ENCODE assay signal across 11 cellular contexts in the genomic region with DNA sequence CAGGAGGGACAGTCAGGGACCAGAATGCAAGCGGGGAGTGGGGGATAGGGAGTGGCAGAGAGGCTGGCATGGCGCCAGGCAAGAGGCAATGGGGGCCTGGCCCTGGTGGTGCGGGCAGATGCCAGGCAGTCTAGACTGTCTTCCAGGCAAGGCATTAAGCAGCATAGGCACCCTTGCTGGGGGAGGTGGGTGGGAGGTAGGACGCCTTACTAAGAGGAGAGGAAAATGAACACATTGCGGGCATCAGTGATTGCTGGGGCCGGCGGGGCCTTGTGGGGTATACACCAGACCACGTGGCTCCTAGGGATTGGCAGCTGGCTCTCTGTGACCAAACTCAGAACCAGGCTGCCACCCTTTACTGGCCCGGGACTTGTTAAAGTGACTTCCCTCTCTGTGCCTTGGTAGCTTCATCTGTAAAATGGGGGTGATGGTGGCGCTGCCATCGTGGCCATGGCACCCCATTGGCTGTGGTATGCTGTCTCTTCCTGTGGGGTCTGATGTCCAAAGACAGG. TPM values are rescaled to one million over a fixed set of nuclear protein-coding genes. Genes with fewer than 3 reads are reported as not detected.
DNase-seq lines count a peak whose midpoint lies in the region; ATAC-seq and TF ChIP-seq lines count a peak whose summit lies in the region.
"Had no signal": no experiment of that assay in that cellular context is flagged by ENCODE, and none has a peak within 500 bp of the region (broad histone marks: within the 10 kb centered on the region; RNA-seq: fewer than 3 reads in every experiment).

No MANE protein-coding gene starts in this region.

- no peak overlapping the region for H4K91ac ChIP-seq in mesenchymal stem cell (ENCODE audit: low read length)

- H3K27me3 ChIP-seq in left ventricle myocardium inferior (ENCODE audit: low read depth) (no peaks in the 10 kb centered on the region), mesenchymal stem cell (ENCODE audit: control insufficient read depth in 1 of 2, insufficient read depth in 1 of 2, low read length in 2 of 2) (no peaks in the 10 kb centered on the region), SK-N-SH (ENCODE audit: insufficient read depth) (no peaks in the 10 kb centered on the region)

- no peak for ATAC-seq in Right ventricle myocardium superior (ENCODE audit: poor library complexity)
- ATAC-seq in activated naive CD4-positive, alpha-beta T cell treated with anti-CD3 and anti-CD28 coated beads, Interleukin-2, amount 50 U/mL, for 72 hours, result no peak
- ATAC-seq in HG03378 (IDR thresholded peaks at IDR 0.05; ENCODE audit: unreplicated experiment), result no peak
- ATAC-seq: activated T-cell treated with anti-CD3 and anti-CD28 coated beads, Interleukin-2, amount 50 U/mL, for 4 hours had no signal

- CTCF ChIA-PET in SK-N-SH (lab: Yijun Ruan, JAX), result interaction anchor here (0.6 to 7.9 kb wide), 4 partner anchors 15 to 101 kb away, joined by 3 to 74 read pairs (median 16); partner anchors contain the start of gene DNM2

- H3K14ac ChIP-seq in mesenchymal stem cell (ENCODE audit: low read length in 2 of 2), result no peak overlapping the region

- no peak overlapping the region for H2AFZ ChIP-seq in mesenchymal stem cell (ENCODE audit: low read depth, low read length)
- no peak overlapping the region for H2AFZ ChIP-seq in SK-N-SH (ENCODE audit: low read depth)

- H4K8ac ChIP-seq in mesenchymal stem cell (ENCODE audit: low read length), result no peak overlapping the region

- peaks cover 7 to 27% of the 10 kb centered on the region in 2 donors for H3K36me3 Mint-ChIP-seq in activated naive CD4-positive, alpha-beta T cell treated with anti-CD3 and anti-CD28 coated beads, Interleukin-2, amount 50 U/mL, for 72 hours
- peaks cover 9% of the 10 kb centered on the region for H3K36me3 Mint-ChIP-seq in type B pancreatic cell

- DNase-seq in left ventricle myocardium inferior, result no peak
- DNase-seq in Right ventricle myocardium superior, result no peak
- DNase-seq in activated naive CD4-positive, alpha-beta T cell treated with anti-CD3 and anti-CD28 coated beads, Interleukin-2, amount 50 U/mL, for 72 hours (ENCODE audit: low spot score in 2 of 2), result no peak
- DNase-seq in mesenchymal stem cell, result no peak
- no peak for DNase-seq in type B pancreatic cell (ENCODE audit: extremely low spot score, unreplicated experiment)
- DNase-seq in SK-N-SH, result no peak
- no peak for DNase-seq in AML-193 (lab: John Stamatoyannopoulos, UW)
- DNase-seq: activated T-cell treated with anti-CD3 and anti-CD28 coated beads, Interleukin-2, amount 50 U/mL, for 4 hours; cortex of kidney; NCI-H774 had no signal

- no peaks in the 10 kb centered on the region for H3K9me2 ChIP-seq in SK-N-SH

- TF ChIP-seq RAD21 in SK-N-SH (IDR thresholded peaks at IDR 0.05; ENCODE audit: low read length), result no peak

- no peak overlapping the region for H3K4me2 ChIP-seq in mesenchymal stem cell (ENCODE audit: low read length, poor library complexity, severe bottlenecking)
- H3K4me2 ChIP-seq in SK-N-SH, result no peak overlapping the region

- H3K36me3 ChIP-seq in left ventricle myocardium inferior, result peaks cover 9% of the 10 kb centered on the region
- H3K36me3 ChIP-seq in mesenchymal stem cell (ENCODE audit: control insufficient read depth in 1 of 2, insufficient read depth in 2 of 2, low read depth in 1 of 2, low read length in 2 of 2), result peaks cover 42 to 44% of the 10 kb centered on the region in 2 experiments
- peaks cover 4 to 5% of the 10 kb centered on the region in 2 experiments for H3K36me3 ChIP-seq in SK-N-SH (replicated peaks in 1 of 2; ENCODE audit: control insufficient read depth in 1 of 2, insufficient read depth in 2 of 2, low read length in 1 of 2)

- peaks cover 15% of the 10 kb centered on the region for H3K4me1 Mint-ChIP-seq in type B pancreatic cell (ENCODE audit: unreplicated experiment)

- TF ChIP-seq EP300 in SK-N-SH (IDR thresholded peaks at IDR 0.05; ENCODE audit: borderline replicate concordance in 1 of 2, low read depth in 1 of 2, low read length in 1 of 2), result no peak

- no peak overlapping the region for H3K4me3 Mint-ChIP-seq in type B pancreatic cell
- H3K4me3 Mint-ChIP-seq: activated T-cell treated with anti-CD3 and anti-CD28 coated beads, Interleukin-2, amount 50 U/mL, for 4 hours had no signal

- no peak overlapping the region for H2BK15ac ChIP-seq in mesenchymal stem cell (ENCODE audit: low read depth, poor library complexity, severe bottlenecking)

- no peak overlapping the region for H2BK120ac ChIP-seq in mesenchymal stem cell (ENCODE audit: low read depth, low read length)

- no peak for TF ChIP-seq CTCF in left ventricle myocardium inferior (IDR thresholded peaks at IDR 0.05; ENCODE audit: borderline replicate concordance)
- no peak for TF ChIP-seq CTCF in type B pancreatic cell (conservative IDR thresholded peaks at IDR 0.05)
- no peak for TF ChIP-seq CTCF in SK-N-SH (IDR thresholded peaks at IDR 0.05)

- H3K18ac ChIP-seq in mesenchymal stem cell (ENCODE audit: low read depth in 1 of 2, low read length in 2 of 2), result no peak overlapping the region

- H2BK5ac ChIP-seq in mesenchymal stem cell (ENCODE audit: low read depth, low read length, poor library complexity, severe bottlenecking), result no peak overlapping the region

- H3K23ac ChIP-seq in mesenchymal stem cell (ENCODE audit: low read length in 2 of 2), result no peak overlapping the region

- no peak overlapping the region for H2BK12ac ChIP-seq in mesenchymal stem cell (ENCODE audit: low read length in 2 of 2)

- H3K9ac ChIP-seq in mesenchymal stem cell (ENCODE audit: low read length) (no peak overlapping the region), SK-N-SH (no peak overlapping the region)

- H3K4me1 ChIP-seq in left ventricle myocardium inferior (peaks cover 100% of the 10 kb centered on the region), mesenchymal stem cell (ENCODE audit: control insufficient read depth, insufficient read depth, low read depth, low read length) (peaks cover 79% of the 10 kb centered on the region), SK-N-SH (ENCODE audit: control insufficient read depth in 1 of 2, insufficient read depth in 2 of 2, low read depth in 1 of 2, low read length in 1 of 2) (peaks cover 11 to 30% of the 10 kb centered on the region in 2 experiments; a peak in 3 of 4 replicates)

- H3K9me3 ChIP-seq in left ventricle myocardium inferior (replicated peaks) (no peaks in the 10 kb centered on the region), mesenchymal stem cell (ENCODE audit: control insufficient read depth, low read length) (no peaks in the 10 kb centered on the region), SK-N-SH (no peaks in the 10 kb centered on the region)

- peak overlapping the region; percentile 95 for H3K27ac ChIP-seq in left ventricle myocardium inferior (replicated peaks)
- peak overlapping the region; percentile 11 for H3K27ac ChIP-seq in mesenchymal stem cell (ENCODE audit: low read length, poor library complexity, severe bottlenecking)
- no peak overlapping the region; a peak in 1 of 4 replicates for H3K27ac ChIP-seq in SK-N-SH (ENCODE audit: low read depth in 2 of 2, low read length in 1 of 2)

- H3K4me3 ChIP-seq in left ventricle myocardium inferior, result no peak overlapping the region
- no peak overlapping the region for H3K4me3 ChIP-seq in mesenchymal stem cell (ENCODE audit: insufficient read depth in 1 of 2, low read depth in 1 of 2, low read length in 2 of 2)
- no peak overlapping the region for H3K4me3 ChIP-seq in SK-N-SH (ENCODE audit: low read depth in 2 of 2, low read length in 1 of 2)

- no peak overlapping the region for H3K4ac ChIP-seq in mesenchymal stem cell (ENCODE audit: low read depth in 1 of 2, low read length in 2 of 2)

- POLR2A ChIA-PET in SK-N-SH (lab: Yijun Ruan, JAX), result no interaction called here

- intact Hi-C loops in left ventricle myocardium inferior (cut with micrococcal nuclease), result no loop called here
- intact Hi-C loops in Right ventricle myocardium superior (cut with DNase I), result no loop called here

- H4K20me1 ChIP-seq in SK-N-SH (ENCODE audit: insufficient read depth), result peaks cover 38% of the 10 kb centered on the region

- peaks cover 49% of the 10 kb centered on the region for H3K79me1 ChIP-seq in mesenchymal stem cell (replicated peaks; ENCODE audit: low read length, poor library complexity, severe bottlenecking)

- H3F3A ChIP-seq in SK-N-SH (replicated peaks; ENCODE audit: insufficient read depth), result peaks cover 3% of the 10 kb centered on the region

- no peaks in the 10 kb centered on the region for H3K9me3 Mint-ChIP-seq in activated naive CD4-positive, alpha-beta T cell treated with anti-CD3 and anti-CD28 coated beads, Interleukin-2, amount 50 U/mL, for 72 hours
- no peaks in the 10 kb centered on the region for H3K9me3 Mint-ChIP-seq in type B pancreatic cell
- H3K9me3 Mint-ChIP-seq: activated T-cell treated with anti-CD3 and anti-CD28 coated beads, Interleukin-2, amount 50 U/mL, for 4 hours had no signal

- no peaks in the 10 kb centered on the region for H3K27me3 Mint-ChIP-seq in type B pancreatic cell

- peak overlapping the region; percentile 85 to 87 for H3K27ac Mint-ChIP-seq in activated naive CD4-positive, alpha-beta T cell treated with anti-CD3 and anti-CD28 coated beads, Interleukin-2, amount 50 U/mL, for 72 hours
- peak overlapping the region; percentile 66 for H3K27ac Mint-ChIP-seq in type B pancreatic cell

- H3K79me2 ChIP-seq in SK-N-SH (ENCODE audit: insufficient read depth), result peaks cover 64% of the 10 kb centered on the region

- H2AK5ac ChIP-seq in mesenchymal stem cell (ENCODE audit: low read length, severe bottlenecking), result peak overlapping the region; percentile 63

- 78% methylated on average over 11 of the region's 11 CpGs for WGBS in mesenchymal stem cell
- 28% methylated on average over 3 of the region's 11 CpGs for WGBS in SK-N-SH (ENCODE audit: low lambda C conversion rate)

RNA-seq across cellular contexts. Expression of gene DNM2, which starts 46.0 kb away (rescaled TPM):
- total RNA-seq in left ventricle myocardium inferior (156 TPM), Right ventricle myocardium superior (180 TPM), type B pancreatic cell (ENCODE audit: low replicate concordance) (119 and 123 TPM in 2 replicates)
- total RNA-seq in activated naive CD4-positive, alpha-beta T cell treated with anti-CD3 and anti-CD28 coated beads, Interleukin-2, amount 50 U/mL, for 72 hours, result 100 to 1,000 TPM; 191 to 219 TPM
- polyA plus RNA-seq in mesenchymal stem cell (2013, experiment 1 of 2), result 71.1 TPM
- polyA plus RNA-seq in mesenchymal stem cell (2013, experiment 2 of 2), result 70.3 TPM
- polyA plus RNA-seq in SK-N-SH (2012; rRNA removed), result 52.5 and 53.6 TPM in 2 replicates
- 20.5 and 31.8 TPM in 2 replicates for polyA plus RNA-seq in SK-N-SH (2012; cell fraction: cytosol; rRNA removed)
- 159 and 212 TPM in 2 replicates for polyA plus RNA-seq in SK-N-SH (2012; cell fraction: nucleus; rRNA removed)

Comparison
In these comparisons a context has a peak if more than half of its experiments do, and no peak if none do; other contexts are left out.
1. H3K27ac ChIP-seq: peak in left ventricle myocardium inferior (single experiment) and mesenchymal stem cell (single experiment); none in SK-N-SH (0 of 2).